Comparison of ENCODE assay signal across 11 cellular contexts in the genomic region with DNA sequence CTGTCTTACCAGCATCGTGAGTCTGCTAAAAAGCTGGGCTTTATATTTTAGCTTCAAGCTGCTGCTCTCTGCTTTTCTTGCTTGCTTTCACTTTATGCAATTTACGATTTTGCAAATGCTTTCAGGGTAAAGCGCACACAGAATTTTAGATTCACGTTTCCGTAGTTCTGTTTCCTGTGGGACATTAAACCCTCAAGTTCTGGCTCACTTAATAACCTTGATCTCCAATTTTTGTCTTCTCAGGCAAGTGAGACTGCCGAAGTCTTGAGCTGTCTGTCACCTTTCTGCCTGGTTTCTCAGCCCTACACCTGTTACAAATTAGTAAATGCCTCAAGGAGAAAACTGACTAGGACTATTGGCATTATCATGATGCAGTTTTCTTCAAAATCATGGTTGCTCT.
DNase-seq lines count a peak whose midpoint lies in the region; ATAC-seq and TF ChIP-seq lines count a peak whose summit lies in the region.
"Had no signal": no experiment of that assay in that cellular context is flagged by ENCODE, and none has a peak within 500 bp of the region (broad histone marks: within the 10 kb centered on the region; RNA-seq: fewer than 3 reads in every experiment).

No MANE protein-coding gene starts in this region.

- H3K79me2 ChIP-seq in Loucy (ENCODE audit: insufficient read depth, low read length) = no peaks in the 10 kb centered on the region

- no peaks in the 10 kb centered on the region for H4K20me1 ChIP-seq in Loucy (ENCODE audit: insufficient read depth, low read length, poor library complexity, severe bottlenecking)

- no peak for DNase-seq in CD4-positive, alpha-beta T cell
- no peak for DNase-seq in effector memory CD4-positive, alpha-beta T cell
- DNase-seq in gastrocnemius medialis = no peak
- DNase-seq in T1000 (lab: John Stamatoyannopoulos, UW) = no peak
- no peak for DNase-seq in brain microvascular endothelial cell
- DNase-seq in AML-193 (lab: John Stamatoyannopoulos, UW) = no peak
- DNase-seq: activated CD4-positive, CD25-positive, alpha-beta regulatory T cell; GF-D8; NCI-H1694 had no signal

- intact Hi-C loops in CD4-positive, alpha-beta T cell (cut with DNase I, micrococcal nuclease) = loop anchor here in 1 of 2 experiments (5.0 to 10.0 kb wide), 3 partner anchors 91 to 259 kb away; no protein-coding TSS in a partner anchor
- intact Hi-C loops in gastrocnemius medialis (cut with DNase I; ENCODE audit: low total_unique reads) = no loop called here

- H3K27ac Mint-ChIP-seq in CD4-positive, alpha-beta T cell = peak overlapping the region; percentile 85

- peak overlapping the region; percentile 78 for H2AFZ ChIP-seq in Loucy (ENCODE audit: low read length)

- CTCF ChIA-PET in CD4-positive, alpha-beta T cell (lab: Charles Lee) = interaction anchor here (0.6 kb wide), 1 partner anchor 280 kb away, joined by 3 read pairs; no protein-coding TSS in a partner anchor

- H3K27me3 ChIP-seq in CD4-positive, alpha-beta T cell (ENCODE audit: control insufficient read depth, insufficient read depth, low read length) = no peaks in the 10 kb centered on the region
- H3K27me3 ChIP-seq in Loucy (ENCODE audit: insufficient read depth, low read length, poor library complexity, severe bottlenecking) (no peaks in the 10 kb centered on the region), gastrocnemius medialis (no peaks in the 10 kb centered on the region), brain microvascular endothelial cell (replicated peaks) (no peaks in the 10 kb centered on the region)
- H3K27me3 ChIP-seq in effector memory CD4-positive, alpha-beta T cell (replicated peaks; ENCODE audit: control insufficient read depth, insufficient read depth, low read length, poor library complexity, severe bottlenecking) = no peaks in the 10 kb centered on the region

- TF ChIP-seq CTCF in CD4-positive, alpha-beta T cell (IDR thresholded peaks at IDR 0.05) = no peak
- TF ChIP-seq CTCF in Loucy (conservative IDR thresholded peaks at IDR 0.05; ENCODE audit: low read length) (no peak), gastrocnemius medialis (IDR thresholded peaks at IDR 0.05 in 4 of 5, conservative IDR thresholded peaks at IDR 0.05 in 1 of 5) (no peak), brain microvascular endothelial cell (IDR thresholded peaks at IDR 0.05; ENCODE audit: low read depth, low read length, missing control alignments) (no peak)

- POLR2A ChIA-PET in CD4-positive, alpha-beta T cell (lab: Charles Lee) = interaction anchor here (0.8 to 2.4 kb wide), 4 partner anchors 80 to 237 kb away, joined by 3 to 15 read pairs (median 4); a partner anchor contains a TSS

- in situ Hi-C loops in gastrocnemius medialis (cut with MboI; ENCODE audit: low sequenced_read_pairs in 4 of 4) = no loop called here
- in situ Hi-C loops in brain microvascular endothelial cell (cut with HindIII; ENCODE audit: low pct_ligation_motif_present, low sequenced_read_pairs) = no loop called here

- TF ChIP-seq POLR2A in gastrocnemius medialis (IDR thresholded peaks at IDR 0.05) = no peak

- peak overlapping the region; percentile 73 for H3K4me3 ChIP-seq in Loucy (ENCODE audit: low read length, poor library complexity, severe bottlenecking)
- peak overlapping the region; percentile 35 for H3K4me3 ChIP-seq in effector memory CD4-positive, alpha-beta T cell (ENCODE audit: insufficient read depth, low read depth, low read length, poor library complexity, severe bottlenecking)
- H3K4me3 ChIP-seq in gastrocnemius medialis = peak overlapping the region in 2 of 4 donors; percentile 17 to 42
- no peak overlapping the region for H3K4me3 ChIP-seq in brain microvascular endothelial cell (ENCODE audit: low read depth, low read length)

- H3K4me1 Mint-ChIP-seq in CD4-positive, alpha-beta T cell (ENCODE audit: low read depth) = peaks cover 39% of the 10 kb centered on the region

- peak overlapping the region; percentile 84 for H3K4me2 ChIP-seq in Loucy (ENCODE audit: low read depth, low read length, poor library complexity, severe bottlenecking)

- H3K9me2 ChIP-seq in Loucy (replicated peaks; ENCODE audit: low read depth, low read length) = no peaks in the 10 kb centered on the region

- H3K4me3 Mint-ChIP-seq in CD4-positive, alpha-beta T cell = peak overlapping the region; percentile 85

- H3K4me1 ChIP-seq in Loucy (ENCODE audit: insufficient read depth, low read length, poor library complexity, severe bottlenecking) = peaks cover 31% of the 10 kb centered on the region
- H3K4me1 ChIP-seq in effector memory CD4-positive, alpha-beta T cell (ENCODE audit: control insufficient read depth, insufficient read depth, low read length, poor library complexity, severe bottlenecking) = no peaks in the 10 kb centered on the region
- peaks cover 13 to 36% of the 10 kb centered on the region in 2 donors for H3K4me1 ChIP-seq in gastrocnemius medialis

- peaks cover 6% of the 10 kb centered on the region; the same call in 1 of the 2 replicates for H3F3A ChIP-seq in Loucy (ENCODE audit: low read depth)

- H3K27ac ChIP-seq in CD4-positive, alpha-beta T cell (ENCODE audit: low read depth, low read length) = no peak overlapping the region
- peak overlapping the region; percentile 18 for H3K27ac ChIP-seq in effector memory CD4-positive, alpha-beta T cell (ENCODE audit: insufficient read depth, low read length, poor library complexity, severe bottlenecking)
- H3K27ac ChIP-seq in gastrocnemius medialis (peak overlapping the region; percentile 4 to 54 (median 26)), brain microvascular endothelial cell (no peak overlapping the region)

- H3K36me3 Mint-ChIP-seq in CD4-positive, alpha-beta T cell (ENCODE audit: low read depth) = no peaks in the 10 kb centered on the region

- H3K9me3 Mint-ChIP-seq in CD4-positive, alpha-beta T cell = no peaks in the 10 kb centered on the region

- no peaks in the 10 kb centered on the region for H3K9me3 ChIP-seq in CD4-positive, alpha-beta T cell (ENCODE audit: control insufficient read depth, low read length)
- no peaks in the 10 kb centered on the region for H3K9me3 ChIP-seq in Loucy (ENCODE audit: insufficient read depth, low read depth, low read length)
- no peaks in the 10 kb centered on the region for H3K9me3 ChIP-seq in effector memory CD4-positive, alpha-beta T cell (ENCODE audit: control insufficient read depth, low read length)
- H3K9me3 ChIP-seq in gastrocnemius medialis = no peaks in the 10 kb centered on the region

- H3K36me3 ChIP-seq in Loucy (ENCODE audit: insufficient read depth, low read length) = no peaks in the 10 kb centered on the region
- H3K36me3 ChIP-seq in effector memory CD4-positive, alpha-beta T cell (ENCODE audit: control insufficient read depth, insufficient read depth, low read length) = no peaks in the 10 kb centered on the region
- no peaks in the 10 kb centered on the region for H3K36me3 ChIP-seq in gastrocnemius medialis
- no peaks in the 10 kb centered on the region for H3K36me3 ChIP-seq in brain microvascular endothelial cell (replicated peaks)

- peak overlapping the region; percentile 66 for H3K9ac ChIP-seq in Loucy (ENCODE audit: low read depth, low read length, poor library complexity, severe bottlenecking)

- peak; percentile 60 for ATAC-seq in CD4-positive, alpha-beta T cell (ENCODE audit: poor library complexity)
- ATAC-seq in gastrocnemius medialis = no peak
- ATAC-seq in HG02870 (IDR thresholded peaks at IDR 0.05; ENCODE audit: unreplicated experiment) = no peak

- H3K27me3 Mint-ChIP-seq in CD4-positive, alpha-beta T cell = no peaks in the 10 kb centered on the region

Comparison
In these comparisons a context has a peak if more than half of its experiments do, and no peak if none do; other contexts are left out.
1. H3K27ac ChIP-seq: peak in effector memory CD4-positive, alpha-beta T cell (single experiment) and gastrocnemius medialis (4 of 4); none in CD4-positive, alpha-beta T cell (single experiment) and brain microvascular endothelial cell (single experiment).